Comparison of ENCODE assay signal across 33 cellular contexts in genomic region chr6:84013931-84014330, GRCh38. TPM values are rescaled to one million over a fixed set of nuclear protein-coding genes. Genes with fewer than 3 reads are reported as not detected.
"Had no signal": no experiment of that assay in that cellular context is flagged by ENCODE, and none has a peak within 500 bp of the region (broad histone marks: within the 10 kb centered on the region; RNA-seq: fewer than 3 reads in every experiment).

No MANE protein-coding gene starts in this region.

- DNase-seq: activated CD4-positive, alpha-beta T cell treated with anti-CD3 and anti-CD28 coated beads, Interleukin-2, amount 10 ng/mL, durations not matched to agents 24 days and 14 days; activated CD4-positive, alpha-beta T cell treated with anti-CD3 and anti-CD28 coated beads, Interleukin-2, amount 50 U/mL, for 4 hours; activated CD8-positive, alpha-beta T cell treated with anti-CD3 and anti-CD28 coated beads for 36 hours; activated effector memory CD4-positive, alpha-beta T cell treated with anti-CD3 and anti-CD28 coated beads, Interleukin-2, amount 50 U/mL, for 16 hours; activated naive CD4-positive, alpha-beta T cell; activated naive CD4-positive, alpha-beta T cell treated with anti-CD3 and anti-CD28 coated beads, Interleukin-2, amount 50 U/mL, for 16 hours; activated naive CD8-positive, alpha-beta T cell treated with anti-CD3 and anti-CD28 coated beads for 36 hours; activated T-cell treated with anti-CD3 and anti-CD28 coated beads, Interleukin-2, amount 50 U/mL, for 1 hour; activated T-cell treated with anti-CD3 and anti-CD28 coated beads, Interleukin-2, amount 50 U/mL, for 72 hours; amniotic stem cell; aorta; brain microvascular endothelial cell; central memory CD4-positive, alpha-beta T cell; MM.1S; MV-4-11; NCI-H1092; NCI-H1694; NCI-H1930; NCI-H2081 treated with DMSO at 0.1 percent for 48 hours; NCI-H2227 treated with DMSO at 0.1 percent for 48 hours; NCI-H446; NCI-H510A treated with DMSO at 0.1 percent for 48 hours; NCI-H526 treated with DMSO at 0.1 percent for 48 hours; NK-92 treated with Interleukin-12 subunit alpha and Interleukin-12 subunit beta, amount 100 ng/mL, for 24 hours; PC-3; Peyer's patch; RPMI8226; SHP77 treated with DMSO at 0.1 percent for 48 hours; SK-N-SH had no signal

- H3K4me3 ChIP-seq: Peyer's patch, SJSA1 had no signal

- H3K27ac ChIP-seq: brain microvascular endothelial cell, KMS-11, Peyer's patch, SJSA1 had no signal

- H3K36me3 ChIP-seq: brain microvascular endothelial cell, Peyer's patch, SJSA1 had no signal

- ATAC-seq: activated CD8-positive, alpha-beta T cell treated with anti-CD3 and anti-CD28 coated beads for 36 hours; activated T-cell treated with anti-CD3 and anti-CD28 coated beads, Interleukin-2, amount 50 U/mL, for 72 hours; activated T-helper 17 cell treated with anti-CD3 and anti-CD28 coated beads, Interleukin-2, amount 50 U/mL, for 72 hours; PC-3 had no signal

- H3K27me3 ChIP-seq: brain microvascular endothelial cell, Peyer's patch, SJSA1 had no signal

- H3K9me3 ChIP-seq: Peyer's patch, SJSA1, SK-N-SH had no signal

- H3K4me1 ChIP-seq: SJSA1 had no signal

RNA-seq across cellular contexts. Expression of gene MRAP2, which starts 19.6 kb away (rescaled TPM):
- total RNA-seq: activated CD4-positive, alpha-beta T cell treated with anti-CD3 and anti-CD28 coated beads, Interleukin-2, amount 10 ng/mL, durations not matched to agents 24 days and 14 days; activated CD8-positive, alpha-beta memory T cell treated with anti-CD3 and anti-CD28 coated beads for 36 hours; activated CD8-positive, alpha-beta T cell treated with anti-CD3 and anti-CD28 coated beads for 36 hours; activated naive CD8-positive, alpha-beta T cell treated with anti-CD3 and anti-CD28 coated beads for 36 hours; activated T-cell treated with anti-CD3 and anti-CD28 coated beads, Interleukin-2, amount 50 U/mL, for 72 hours; SJSA1 had no signal
